ENCODE assay signal across 8 cellular contexts in genomic region chr3:99920530-99921376, GRCh38.
DNase-seq lines count a peak whose midpoint lies in the region; TF ChIP-seq lines count a peak whose summit lies in the region.

No MANE protein-coding gene starts in this region.

- H3K36me3 ChIP-seq in colonic mucosa (no peaks in the 10 kb centered on the region), mesendoderm (ENCODE audit: control insufficient read depth, insufficient read depth, low read length) (no peaks in the 10 kb centered on the region)

- CTCF ChIA-PET in HEK293T (lab: Yijun Ruan, JAX), result interaction anchor here (0.6 to 1.0 kb wide), 2 partner anchors 78 to 88 kb away, joined by 3 read pairs; no protein-coding TSS in a partner anchor
- CTCF ChIA-PET in activated CD4-positive, alpha-beta T cell treated with anti-CD3 and anti-CD28 coated beads, Interleukin-2, amount 10 ng/mL, durations not matched to agents 7 days and 5 days (lab: Charles Lee), result interaction anchor here (1.0 kb wide), 1 partner anchor 19 kb away, joined by 3 read pairs; no protein-coding TSS in a partner anchor

- no peak overlapping the region for H3K4me2 ChIP-seq in mesendoderm (ENCODE audit: low read length)

- H3K18ac ChIP-seq in mesendoderm (ENCODE audit: low read length), result peak overlapping the region; percentile 80

- peaks cover 3% of the 10 kb centered on the region for H3K79me1 ChIP-seq in mesendoderm (ENCODE audit: low read length)

- no CpG with 5 or more reads among the region's 9 CpGs for WGBS in mesendoderm (ENCODE audit: extremely low coverage, insufficient coverage, low lambda C conversion rate)

- H3K9ac ChIP-seq in colonic mucosa (ENCODE audit: low read depth in 2 of 2, low read length in 2 of 2), result peak overlapping the region in 1 of 2 donors; percentile 49
- H3K9ac ChIP-seq in mesendoderm (ENCODE audit: low read length), result peak overlapping the region; percentile 39

- peaks cover 3% of the 10 kb centered on the region for H3K9me3 Mint-ChIP-seq in activated CD4-positive, alpha-beta T cell treated with anti-CD3 and anti-CD28 coated beads, Interleukin-2, amount 10 ng/mL, durations not matched to agents 7 days and 5 days

- no peak overlapping the region for H3K4me3 Mint-ChIP-seq in activated CD4-positive, alpha-beta T cell treated with anti-CD3 and anti-CD28 coated beads, Interleukin-2, amount 10 ng/mL, durations not matched to agents 7 days and 5 days

- peaks cover 6% of the 10 kb centered on the region for H3K36me3 Mint-ChIP-seq in activated CD4-positive, alpha-beta T cell treated with anti-CD3 and anti-CD28 coated beads, Interleukin-2, amount 10 ng/mL, durations not matched to agents 7 days and 5 days (ENCODE audit: low read depth)

- intact Hi-C loops in colonic mucosa (cut with DNase I), result no loop called here

- H3K79me2 ChIP-seq in mesendoderm (ENCODE audit: control insufficient read depth, insufficient read depth, low read length), result no peaks in the 10 kb centered on the region

- no peaks in the 10 kb centered on the region for H3K27me3 Mint-ChIP-seq in activated CD4-positive, alpha-beta T cell treated with anti-CD3 and anti-CD28 coated beads, Interleukin-2, amount 10 ng/mL, durations not matched to agents 7 days and 5 days

- peak overlapping the region; percentile 77 for H3K56ac ChIP-seq in mesendoderm (ENCODE audit: low read length)

- H3K4me3 ChIP-seq in colonic mucosa (no peak overlapping the region), mesendoderm (ENCODE audit: low read length) (no peak overlapping the region)

- H3K4me1 ChIP-seq in colonic mucosa (peaks cover 6% of the 10 kb centered on the region), mesendoderm (ENCODE audit: control insufficient read depth, low read depth, low read length) (peaks cover 6% of the 10 kb centered on the region)

- no peak overlapping the region for H4K8ac ChIP-seq in mesendoderm (ENCODE audit: low read depth, low read length)

- DNase-seq in EH (ENCODE audit: low read depth) (peak; percentile 78), NCI-H2029 treated with DMSO at 0.1 percent for 48 hours (lab: John Stamatoyannopoulos, UW) (peak; percentile 51), colonic mucosa (peak; percentile 83), mesendoderm (peak; percentile 91), HEK293T (ENCODE audit: extremely low spot score) (no peak), NCI-H2227 treated with DMSO at 0.1 percent for 48 hours (lab: John Stamatoyannopoulos, UW) (no peak)
- DNase-seq in activated CD4-positive, alpha-beta T cell treated with anti-CD3 and anti-CD28 coated beads, Interleukin-2, amount 10 ng/mL, durations not matched to agents 7 days and 5 days, result no peak
- no peak for DNase-seq in activated CD8-positive, alpha-beta memory T cell treated with anti-CD3 and anti-CD28 coated beads, Interleukin-2, amount 50 U/mL, for 4 hours

- no peak overlapping the region for H3K27ac Mint-ChIP-seq in activated CD4-positive, alpha-beta T cell treated with anti-CD3 and anti-CD28 coated beads, Interleukin-2, amount 10 ng/mL, durations not matched to agents 7 days and 5 days

- no peak overlapping the region for H4K5ac ChIP-seq in mesendoderm (ENCODE audit: low read length)

- no peak overlapping the region for H2BK120ac ChIP-seq in mesendoderm (ENCODE audit: low read depth, low read length)

- H3K4me1 Mint-ChIP-seq in activated CD4-positive, alpha-beta T cell treated with anti-CD3 and anti-CD28 coated beads, Interleukin-2, amount 10 ng/mL, durations not matched to agents 7 days and 5 days, result peaks cover 2% of the 10 kb centered on the region

- no peak overlapping the region for H3K23ac ChIP-seq in mesendoderm (ENCODE audit: low read length)

- no peaks in the 10 kb centered on the region for H3K27me3 ChIP-seq in colonic mucosa
- no peaks in the 10 kb centered on the region for H3K27me3 ChIP-seq in mesendoderm (ENCODE audit: insufficient read depth, low read length, poor library complexity)

- H3K27ac ChIP-seq in colonic mucosa (peak overlapping the region; percentile 58), mesendoderm (ENCODE audit: low read depth, low read length) (no peak overlapping the region)

- TF ChIP-seq CTCF in colonic mucosa (IDR thresholded peaks at IDR 0.05), result no peak

- no peak overlapping the region for H3K4ac ChIP-seq in mesendoderm (ENCODE audit: low read depth, low read length)

- peak overlapping the region; percentile 17 for H2BK5ac ChIP-seq in mesendoderm (ENCODE audit: low read length)

- no peaks in the 10 kb centered on the region for H3K9me3 ChIP-seq in colonic mucosa

- H2AK5ac ChIP-seq in mesendoderm (ENCODE audit: low read length), result no peak overlapping the region

- no peak overlapping the region for H2BK15ac ChIP-seq in mesendoderm (replicated peaks; ENCODE audit: low read depth)

- POLR2A ChIA-PET in HEK293T (lab: Yijun Ruan, JAX), result interaction anchor here (0.6 kb wide), 1 partner anchor 95 kb away, joined by 4 read pairs; no protein-coding TSS in a partner anchor
- POLR2A ChIA-PET in activated CD4-positive, alpha-beta T cell treated with anti-CD3 and anti-CD28 coated beads, Interleukin-2, amount 10 ng/mL, durations not matched to agents 7 days and 5 days (lab: Charles Lee), result no interaction called here

TF ChIP-seq in HEK293T, 16 proteins besides CTCF, POLR2A, EP300 and RAD21:
- TF ChIP-seq BHLHE40 (IDR thresholded peaks at IDR 0.05; ENCODE audit: borderline replicate concordance), result no peak

Comparison
In these comparisons a context has a peak if more than half of its experiments do, and no peak if none do; other contexts are left out.
1. DNase-seq: peak in EH (single experiment), NCI-H2029 treated with DMSO at 0.1 percent for 48 hours (single experiment), colonic mucosa (single experiment) and mesendoderm (single experiment); none in HEK293T (single experiment), NCI-H2227 treated with DMSO at 0.1 percent for 48 hours (single experiment), activated CD4-positive, alpha-beta T cell treated with anti-CD3 and anti-CD28 coated beads, Interleukin-2, amount 10 ng/mL, durations not matched to agents 7 days and 5 days (single experiment) and activated CD8-positive, alpha-beta memory T cell treated with anti-CD3 and anti-CD28 coated beads, Interleukin-2, amount 50 U/mL, for 4 hours (single experiment).